8 cellular contexts compared by ENCODE assay signal in the genomic region with DNA sequence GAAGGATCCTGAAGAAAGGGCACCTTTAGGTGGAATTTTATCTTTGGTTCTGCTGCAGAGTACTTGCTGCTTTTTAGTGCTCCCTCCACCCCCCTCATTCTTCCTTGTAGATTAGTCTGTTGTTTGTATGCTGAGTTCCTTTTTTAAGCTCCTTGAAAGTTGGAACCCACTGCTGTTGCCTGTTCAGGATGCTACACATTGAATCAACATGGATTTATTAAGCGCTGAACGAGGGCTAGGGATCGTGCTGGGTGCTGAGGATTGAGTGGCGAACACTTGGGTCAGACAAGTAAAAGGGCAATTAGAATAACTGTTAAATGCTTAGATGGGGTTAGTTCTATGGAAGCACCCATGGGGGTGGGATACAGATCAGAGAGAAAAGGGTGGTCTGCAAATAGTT. TPM values are rescaled to one million over a fixed set of nuclear protein-coding genes. Genes with fewer than 3 reads are reported as not detected.
DNase-seq lines count a peak whose midpoint lies in the region; ATAC-seq and TF ChIP-seq lines count a peak whose summit lies in the region.

No MANE protein-coding gene starts in this region.

- H3K27me3 Mint-ChIP-seq in activated T-cell treated with anti-CD3 and anti-CD28 coated beads, Interleukin-2, amount 50 U/mL, for 24 hours: no peaks in the 10 kb centered on the region

- ATAC-seq in left lung (no peak), HG03460 (IDR thresholded peaks at IDR 0.05; ENCODE audit: unreplicated experiment) (no peak), GM21737 (IDR thresholded peaks at IDR 0.05; ENCODE audit: unreplicated experiment) (no peak)

- 85 to 87% methylated on average over 4 of the region's 4 CpGs for WGBS in tibial nerve, 2 donors

- no peak for TF ChIP-seq EP300 in tibial nerve (IDR thresholded peaks at IDR 0.05)

- peaks cover 64% of the 10 kb centered on the region for H3K4me1 Mint-ChIP-seq in activated T-cell treated with anti-CD3 and anti-CD28 coated beads, Interleukin-2, amount 50 U/mL, for 24 hours (ENCODE audit: low read depth)

- intact Hi-C loops in left lung (cut with DNase I): no loop called here

- TF ChIP-seq CTCF in left lung (IDR thresholded peaks at IDR 0.05): no peak
- no peak for TF ChIP-seq CTCF in tibial nerve (IDR thresholded peaks at IDR 0.05)
- no peak for TF ChIP-seq CTCF in GM20000 (IDR thresholded peaks at IDR 0.05; ENCODE audit: extremely low read depth, missing control alignments)

- no peak for DNase-seq in activated T-cell treated with anti-CD3 and anti-CD28 coated beads, Interleukin-2, amount 50 U/mL, for 24 hours
- no peak for DNase-seq in activated T-cell treated with anti-CD3 and anti-CD28 coated beads for 4 hours
- DNase-seq in adipocyte (ENCODE audit: low read depth): no peak
- no peak for DNase-seq in left lung
- no peak for DNase-seq in tibial nerve (ENCODE audit: low spot score in 2 of 2)
- no peak for DNase-seq in GM20000 (ENCODE audit: low spot score)

- peak overlapping the region; percentile 93 for H3K4me3 Mint-ChIP-seq in activated T-cell treated with anti-CD3 and anti-CD28 coated beads, Interleukin-2, amount 50 U/mL, for 24 hours

- no peaks in the 10 kb centered on the region for H3K27me3 ChIP-seq in adipocyte (replicated peaks; ENCODE audit: control insufficient read depth, insufficient read depth, low read length)
- no peaks in the 10 kb centered on the region for H3K27me3 ChIP-seq in left lung
- no peaks in the 10 kb centered on the region for H3K27me3 ChIP-seq in tibial nerve

- H3K36me3 ChIP-seq in adipocyte (ENCODE audit: control insufficient read depth, insufficient read depth, low read length, severe bottlenecking): no peaks in the 10 kb centered on the region
- H3K36me3 ChIP-seq in left lung: no peaks in the 10 kb centered on the region
- no peaks in the 10 kb centered on the region for H3K36me3 ChIP-seq in tibial nerve

- H3K9me3 ChIP-seq in adipocyte (ENCODE audit: control insufficient read depth, low read length): no peaks in the 10 kb centered on the region
- H3K9me3 ChIP-seq in left lung: peaks cover 0 to 9% of the 10 kb centered on the region in 2 donors
- no peaks in the 10 kb centered on the region for H3K9me3 ChIP-seq in tibial nerve

- H3K36me3 Mint-ChIP-seq in activated T-cell treated with anti-CD3 and anti-CD28 coated beads, Interleukin-2, amount 50 U/mL, for 24 hours (ENCODE audit: low read depth): peaks cover 30% of the 10 kb centered on the region

- H3K4me3 ChIP-seq in adipocyte (ENCODE audit: low read length) (peak overlapping the region; percentile 95), left lung (peak overlapping the region; percentile 50 to 51), tibial nerve (peak overlapping the region; percentile 57 to 64 (median 60))

- H3K27ac ChIP-seq in left lung (peak overlapping the region; percentile 94 to 96), tibial nerve (peak overlapping the region; percentile 70 to 96 (median 94))

- H3K9me3 Mint-ChIP-seq in activated T-cell treated with anti-CD3 and anti-CD28 coated beads, Interleukin-2, amount 50 U/mL, for 24 hours: peaks cover 9% of the 10 kb centered on the region

- H3K4me1 ChIP-seq in adipocyte (ENCODE audit: control insufficient read depth, insufficient read depth, low read length) (peaks cover 38% of the 10 kb centered on the region), left lung (peaks cover 7 to 69% of the 10 kb centered on the region in 2 donors), tibial nerve (peaks cover 0 to 32% (median 13%) of the 10 kb centered on the region in 4 donors)

- peak overlapping the region; percentile 89 for H3K9ac ChIP-seq in adipocyte (ENCODE audit: low read length)

- peak overlapping the region; percentile 97 for H3K27ac Mint-ChIP-seq in activated T-cell treated with anti-CD3 and anti-CD28 coated beads, Interleukin-2, amount 50 U/mL, for 24 hours

- TF ChIP-seq POLR2A in tibial nerve (IDR thresholded peaks at IDR 0.05): no peak

RNA-seq across cellular contexts. Expression of gene AMN1, which starts 0.9 kb away (rescaled TPM):
- total RNA-seq in left lung (10 to 100 TPM in 1 of 2 donors, 1 to 10 TPM in 1; 6.6 to 11.5 TPM), tibial nerve (10 to 100 TPM in 2 of 4 donors, 1 to 10 TPM in 2; 6.5 to 10.5 (median 9.4) TPM)
